19 cellular contexts compared by ENCODE assay signal in genomic region chr22:41358927-41359326, GRCh38.
"Had no signal": no experiment of that assay in that cellular context is flagged by ENCODE, and none has a peak within 500 bp of the region (broad histone marks: within the 10 kb centered on the region; RNA-seq: fewer than 3 reads in every experiment).

No MANE protein-coding gene starts in this region.

- ATAC-seq: natural killer cell; sciatic nerve; stimulated activated naive B cell treated with anti-CD40 and anti-IgM and Interleukin-4, amounts not matched to agents 10 μg/mL and 1 μg/mL and 100 μg/mL, for 72 hours; stimulated activated naive CD8-positive, alpha-beta T cell treated with anti-CD3 and anti-CD28 coated beads, Interleukin-15, amount 100 ng/mL, for 72 hours had no signal

- H3K27me3 ChIP-seq: hepatocyte, spleen, testis, transverse colon had no signal

- H3K4me1 Mint-ChIP-seq: natural killer cell; stimulated activated naive B cell treated with anti-CD40 and anti-IgM and Interleukin-4, amounts not matched to agents 10 μg/mL and 1 μg/mL and 100 μg/mL, for 72 hours; stimulated activated naive CD8-positive, alpha-beta T cell treated with anti-CD3 and anti-CD28 coated beads, Interleukin-15, amount 100 ng/mL, for 72 hours had no signal

- H3K4me3 ChIP-seq: coronary artery, hepatocyte, prostate gland, spleen, testis, transverse colon had no signal

- H3K9ac ChIP-seq: parathyroid adenoma had no signal

- DNase-seq: effector CD4-positive, alpha-beta T cell; endodermal cell; foreskin melanocyte; head of caudate nucleus; mammary epithelial cell; natural killer cell; spleen; stimulated activated CD4-positive, alpha-beta T cell treated with anti-CD3 and anti-CD28 coated beads, Interleukin-15, amount 100 ng/mL, for 24 hours; stimulated activated CD4-positive, alpha-beta T cell treated with anti-CD3 and anti-CD28 coated beads, Interleukin-1b, Interleukin-23, amount 100 ng/mL, for 48 hours; stimulated activated CD4-positive, alpha-beta T cell treated with anti-CD3 and anti-CD28 coated beads, Interleukin-4, amount 100 ng/mL, for 24 hours; stimulated activated naive B cell treated with anti-CD40 and anti-IgM and Interleukin-4, amounts not matched to agents 10 μg/mL and 1 μg/mL and 100 μg/mL, for 72 hours; stimulated activated naive CD8-positive, alpha-beta T cell treated with anti-CD3 and anti-CD28 coated beads, Interleukin-15, amount 100 ng/mL, for 72 hours; testis; transverse colon had no signal

- H3K4me3 Mint-ChIP-seq: endodermal cell; natural killer cell; stimulated activated naive B cell treated with anti-CD40 and anti-IgM and Interleukin-4, amounts not matched to agents 10 μg/mL and 1 μg/mL and 100 μg/mL, for 72 hours; stimulated activated naive CD8-positive, alpha-beta T cell treated with anti-CD3 and anti-CD28 coated beads, Interleukin-15, amount 100 ng/mL, for 72 hours had no signal

- H3K79me2 ChIP-seq: hepatocyte, parathyroid adenoma had no signal

- H3K4me1 ChIP-seq: parathyroid adenoma, prostate gland, spleen, testis, transverse colon had no signal

- H3K36me3 Mint-ChIP-seq: natural killer cell had no signal

- H3K9me3 ChIP-seq: prostate gland, spleen, testis, transverse colon had no signal

- H3K27me3 Mint-ChIP-seq: stimulated activated naive B cell treated with anti-CD40 and anti-IgM and Interleukin-4, amounts not matched to agents 10 μg/mL and 1 μg/mL and 100 μg/mL, for 72 hours; stimulated activated naive CD8-positive, alpha-beta T cell treated with anti-CD3 and anti-CD28 coated beads, Interleukin-15, amount 100 ng/mL, for 72 hours had no signal

- H3K9me3 Mint-ChIP-seq: endodermal cell; natural killer cell; stimulated activated naive B cell treated with anti-CD40 and anti-IgM and Interleukin-4, amounts not matched to agents 10 μg/mL and 1 μg/mL and 100 μg/mL, for 72 hours; stimulated activated naive CD8-positive, alpha-beta T cell treated with anti-CD3 and anti-CD28 coated beads, Interleukin-15, amount 100 ng/mL, for 72 hours had no signal

- H3K27ac ChIP-seq: coronary artery, parathyroid adenoma, prostate gland, spleen, testis, transverse colon had no signal

- H2AFZ ChIP-seq: hepatocyte, parathyroid adenoma had no signal

- H3K4me2 ChIP-seq: hepatocyte had no signal
